1 cellular context compared by ENCODE assay signal in the genomic region with DNA sequence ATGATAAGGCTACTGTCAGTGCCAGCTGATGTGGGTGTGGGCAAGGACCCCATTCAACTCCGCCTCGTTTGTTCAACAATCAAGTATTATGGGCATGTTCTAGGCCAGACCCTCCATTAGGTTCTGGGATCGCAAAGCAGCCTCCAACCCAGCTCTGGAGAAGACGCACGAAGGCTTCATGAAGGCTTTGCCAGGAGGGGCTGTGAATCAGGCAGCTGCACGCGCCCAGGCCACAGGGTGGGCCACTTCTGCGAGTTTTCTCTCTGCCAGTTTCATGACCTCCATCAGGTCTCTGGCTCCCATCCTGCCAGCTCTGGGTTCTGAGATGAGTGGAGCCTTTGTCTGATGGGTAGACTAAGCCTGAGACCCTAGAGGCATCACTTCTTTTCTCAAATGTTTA.
TF ChIP-seq lines count a peak whose summit lies in the region.

No MANE protein-coding gene starts in this region.

TF ChIP-seq in IMR-90, 13 proteins besides CTCF, POLR2A, EP300 and RAD21:
- TF ChIP-seq SMC3 (IDR thresholded peaks at IDR 0.05; ENCODE audit: low read depth, low read length) (no peak), CHD1 (IDR thresholded peaks at IDR 0.05; ENCODE audit: low read depth, low read length) (no peak), MAZ (IDR thresholded peaks at IDR 0.05; ENCODE audit: borderline replicate concordance, low read depth, low read length) (no peak), FOS (IDR thresholded peaks at IDR 0.05; ENCODE audit: low read depth, low read length) (no peak), MXI1 (IDR thresholded peaks at IDR 0.05; ENCODE audit: borderline replicate concordance, low read depth, low read length) (no peak), BHLHE40 (IDR thresholded peaks at IDR 0.05; ENCODE audit: low read depth, low read length) (no peak), CEBPB (IDR thresholded peaks at IDR 0.05; ENCODE audit: low read depth, low read length) (no peak), MAFK (IDR thresholded peaks at IDR 0.05; ENCODE audit: low read depth, low read length) (no peak), RCOR1 (IDR thresholded peaks at IDR 0.05; ENCODE audit: insufficient replicate concordance, low read length) (no peak), NFE2L2 (IDR thresholded peaks at IDR 0.05; ENCODE audit: low read depth, low read length) (no peak), RFX5 (IDR thresholded peaks at IDR 0.05; ENCODE audit: low read depth, low read length) (no peak)
- TF ChIP-seq, protein P1, sequence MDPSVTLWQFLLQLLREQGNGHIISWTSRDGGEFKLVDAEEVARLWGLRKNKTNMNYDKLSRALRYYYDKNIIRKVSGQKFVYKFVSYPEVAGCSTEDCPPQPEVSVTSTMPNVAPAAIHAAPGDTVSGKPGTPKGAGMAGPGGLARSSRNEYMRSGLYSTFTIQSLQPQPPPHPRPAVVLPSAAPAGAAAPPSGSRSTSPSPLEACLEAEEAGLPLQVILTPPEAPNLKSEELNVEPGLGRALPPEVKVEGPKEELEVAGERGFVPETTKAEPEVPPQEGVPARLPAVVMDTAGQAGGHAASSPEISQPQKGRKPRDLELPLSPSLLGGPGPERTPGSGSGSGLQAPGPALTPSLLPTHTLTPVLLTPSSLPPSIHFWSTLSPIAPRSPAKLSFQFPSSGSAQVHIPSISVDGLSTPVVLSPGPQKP (IDR thresholded peaks at IDR 0.05; ENCODE audit: borderline replicate concordance, low read depth, low read length): no peak
- TF ChIP-seq, protein P2, sequence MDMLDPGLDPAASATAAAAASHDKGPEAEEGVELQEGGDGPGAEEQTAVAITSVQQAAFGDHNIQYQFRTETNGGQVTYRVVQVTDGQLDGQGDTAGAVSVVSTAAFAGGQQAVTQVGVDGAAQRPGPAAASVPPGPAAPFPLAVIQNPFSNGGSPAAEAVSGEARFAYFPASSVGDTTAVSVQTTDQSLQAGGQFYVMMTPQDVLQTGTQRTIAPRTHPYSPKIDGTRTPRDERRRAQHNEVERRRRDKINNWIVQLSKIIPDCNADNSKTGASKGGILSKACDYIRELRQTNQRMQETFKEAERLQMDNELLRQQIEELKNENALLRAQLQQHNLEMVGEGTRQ (IDR thresholded peaks at IDR 0.05; ENCODE audit: low read depth, low read length): no peak
